Comparison of ENCODE assay signal across 8 cellular contexts in genomic region chr3:134794950-134795775, GRCh38. TPM values are rescaled to one million over a fixed set of nuclear protein-coding genes. Genes with fewer than 3 reads are reported as not detected.
DNase-seq lines count a peak whose midpoint lies in the region; TF ChIP-seq lines count a peak whose summit lies in the region.

EPHB1 (plus strand) TSS chr3:134795260.

- TF ChIP-seq EP300 in transverse colon (IDR thresholded peaks at IDR 0.05; ENCODE audit: low read depth) = no peak

- WGBS in transverse colon (ENCODE audit: low coverage in 1 of 2), 2 donors = 0% methylated on average over 65 of the region's 74 CpGs; no CpG with 5 or more reads in 1 of the 2 donors

- in situ Hi-C loops in transverse colon (cut with MboI; ENCODE audit: low pct_ligation_motif_present in 1 of 4, low pct_unique_long_range_greater_than_20kb in 1 of 4, low sequenced_read_pairs in 3 of 4) = loop anchor here (25.0 kb wide), 3 partner anchors 692 to 1092 kb away; no protein-coding TSS in a partner anchor

- DNase-seq in GM04503 (ENCODE audit: low read depth) = peak; percentile 79
- DNase-seq in GOT3 (lab: John Stamatoyannopoulos, UW) = peak; percentile 93
- DNase-seq in RKO (ENCODE audit: low spot score) = peak; percentile 43
- peak; percentile 52 for DNase-seq in activated naive CD4-positive, alpha-beta T cell treated with Interleukin-2 at 50 U/mL for 16 hours
- peak; percentile 78 for DNase-seq in germinal center (ENCODE audit: low spot score)
- peak; percentile 70 for DNase-seq in transverse colon

- H3K27me3 ChIP-seq in neutrophil = peaks cover 73% of the 10 kb centered on the region
- peaks cover 32% of the 10 kb centered on the region for H3K27me3 ChIP-seq in transverse colon

- H3K4me3 ChIP-seq in neutrophil (ENCODE audit: low read depth in 1 of 2, low read length in 1 of 2) (peak within 1 kb of the TSS; percentile 29 to 56), transverse colon (peak within 1 kb of the TSS; percentile 17 to 54 (median 26))

- TF ChIP-seq POLR2A in transverse colon (IDR thresholded peaks at IDR 0.05) = no peak

- peak within 1 kb of the TSS; percentile 56 for H3K27ac ChIP-seq in KOPT-K1 (ENCODE audit: low read depth, low read length, poor library complexity, severe bottlenecking)
- no peak within 1 kb of the TSS for H3K27ac ChIP-seq in neutrophil
- peak within 1 kb of the TSS in 2 of 4 donors; percentile 28 to 75 for H3K27ac ChIP-seq in transverse colon

- intact Hi-C loops in transverse colon (cut with DNase I; ENCODE audit: low total_unique reads) = loop anchor here (10.0 kb wide), 2 partner anchors 710 to 1100 kb away; no protein-coding TSS in a partner anchor

- no peaks in the 10 kb centered on the region for H3K36me3 ChIP-seq in KOPT-K1 (ENCODE audit: insufficient read depth, low read length)
- no peaks in the 10 kb centered on the region for H3K36me3 ChIP-seq in neutrophil
- H3K36me3 ChIP-seq in transverse colon = no peaks in the 10 kb centered on the region

- H3K4me1 ChIP-seq in neutrophil (ENCODE audit: control insufficient read depth in 1 of 2, insufficient read depth in 1 of 2, low read depth in 1 of 2, low read length in 1 of 2) = peaks cover 14 to 28% of the 10 kb centered on the region in 2 experiments
- peaks cover 0 to 18% (median 13%) of the 10 kb centered on the region in 4 donors for H3K4me1 ChIP-seq in transverse colon

- TF ChIP-seq CTCF in neutrophil (IDR thresholded peaks at IDR 0.05) (peak; percentile 50), transverse colon (IDR thresholded peaks at IDR 0.05) (peak; percentile 76 to 86 (median 78))

- H3K9me3 ChIP-seq in KOPT-K1 (ENCODE audit: insufficient read depth, low read length, poor library complexity, severe bottlenecking) (no peaks in the 10 kb centered on the region), neutrophil (no peaks in the 10 kb centered on the region), transverse colon (no peaks in the 10 kb centered on the region)

RNA-seq across cellular contexts. Expression of gene EPHB1, which starts in this region (rescaled TPM):
- total RNA-seq in transverse colon = 1 to 10 TPM in 2 of 4 donors, under 1 TPM in 2; 0.82 to 2.2 (median 1.2) TPM

Comparison
In these comparisons a context has a peak if more than half of its experiments do, and no peak if none do; other contexts are left out.
1. DNase-seq: peak in every context shown above with its lines; median percentile 93 in GOT3; 79 in GM04503; 78 in germinal center; 70 in transverse colon; 52 in activated naive CD4-positive, alpha-beta T cell treated with Interleukin-2 at 50 U/mL for 16 hours; 43 in RKO.